Comparison of ENCODE assay signal across 15 cellular contexts in genomic region chr5:21831145-21831787, GRCh38.
DNase-seq lines count a peak whose midpoint lies in the region; ATAC-seq, FAIRE-seq and TF ChIP-seq lines count a peak whose summit lies in the region.
"Had no signal": no experiment of that assay in that cellular context is flagged by ENCODE, and none has a peak within 500 bp of the region (broad histone marks: within the 10 kb centered on the region; RNA-seq: fewer than 3 reads in every experiment).

No MANE protein-coding gene starts in this region.

- no peak for TF ChIP-seq RAD21 in GM12878 (IDR thresholded peaks at IDR 0.05; ENCODE audit: insufficient read depth, low read depth, low read length)

- H4K20me1 ChIP-seq in GM12878 (ENCODE audit: control insufficient read depth, insufficient read depth), result no peaks in the 10 kb centered on the region

- no TSS peak for BruUV-seq in GM12878 (replicated peaks; lab: Mats Ljungman, UMichigan)

- ATAC-seq in GM19035 (IDR thresholded peaks at IDR 0.05; ENCODE audit: unreplicated experiment) (peak; percentile 82), GM21786 (IDR thresholded peaks at IDR 0.05; ENCODE audit: unreplicated experiment) (peak; percentile 86), HG03342 (IDR thresholded peaks at IDR 0.05; ENCODE audit: unreplicated experiment) (peak; percentile 87), GM12878 (peak; percentile 92)
- ATAC-seq: activated naive CD8-positive, alpha-beta T cell treated with anti-CD3 and anti-CD28 coated beads, Interleukin-2, amount 50 U/mL, for 24 hours had no signal

- in situ Hi-C loops in GM12878 (cut with MboI), result no loop called here

- POLR2A ChIA-PET in GM12878 (lab: Charles Lee), result no interaction called here

- WGBS in GM12878 (ENCODE audit: insufficient coverage, insufficient replicate concordance, low lambda C conversion rate, missing lambda C conversion rate), result 25% methylated on average over 6 of the region's 6 CpGs

- H3K9me3 ChIP-seq in GM12878 (replicated peaks; ENCODE audit: control insufficient read depth, insufficient read depth, low read length), result no peaks in the 10 kb centered on the region
- no peaks in the 10 kb centered on the region for H3K9me3 ChIP-seq in tibial artery
- H3K9me3 ChIP-seq: uterus had no signal

- TF ChIP-seq CTCF in GM12878 (IDR thresholded peaks at IDR 0.05 in 2 of 3, conservative IDR thresholded peaks at IDR 0.05 in 1 of 3; ENCODE audit: control insufficient read depth in 2 of 3, extremely low read depth in 1 of 3, insufficient read depth in 1 of 3, low read depth in 3 of 3, low read length in 3 of 3) (no peak), progenitor cell of endocrine pancreas (IDR thresholded peaks at IDR 0.05; ENCODE audit: unreplicated experiment) (no peak), tibial artery (IDR thresholded peaks at IDR 0.05) (no peak)

- TF ChIP-seq EP300 in GM12878 (IDR thresholded peaks at IDR 0.05; ENCODE audit: borderline replicate concordance in 1 of 2, control insufficient read depth in 1 of 2, low read depth in 2 of 2, low read length in 2 of 2), result no peak

- H3K4me1 ChIP-seq in GM12878 (ENCODE audit: control insufficient read depth, insufficient read depth, low read length) (no peaks in the 10 kb centered on the region), tibial artery (no peaks in the 10 kb centered on the region)
- H3K4me1 ChIP-seq: uterus had no signal

- DNase-seq in GM12878 (ENCODE audit: low read depth, low spot score) (peak; percentile 16), progenitor cell of endocrine pancreas (ENCODE audit: low spot score, unreplicated experiment) (no peak), tibial artery (no peak), NCI-H1092 (lab: John Stamatoyannopoulos, UW) (no peak)
- DNase-seq in activated naive CD4-positive, alpha-beta T cell treated with anti-CD3 and anti-CD28 coated beads, Interleukin-2, amount 50 U/mL, for 16 hours, result no peak
- DNase-seq: activated CD8-positive, alpha-beta memory T cell treated with anti-CD3 and anti-CD28 coated beads for 24 hours; activated naive CD8-positive, alpha-beta T cell treated with anti-CD3 and anti-CD28 coated beads, Interleukin-2, amount 50 U/mL, for 24 hours; NCI-H2171; uterus had no signal

- CTCF ChIA-PET in GM12878 (lab: Yijun Ruan, JAX), result interaction anchor here (0.6 to 2.3 kb wide), 6 partner anchors 9 to 137 kb away, joined by 3 to 15 read pairs (median 4); no protein-coding TSS in a partner anchor

- intact Hi-C loops in GM12878 (cut with micrococcal nuclease; ENCODE audit: unreplicated experiment), result no loop called here
- intact Hi-C loops in tibial artery (cut with DNase I; ENCODE audit: low total_unique reads), result no loop called here

- RAD21 ChIA-PET in GM12878 (lab: Charles Lee; ENCODE audit: unreplicated experiment), result interaction anchor here (1.2 to 1.5 kb wide), 2 partner anchors 9 to 13 kb away, joined by 3 to 7 read pairs; no protein-coding TSS in a partner anchor

- peaks cover 2% of the 10 kb centered on the region for H3K27me3 Mint-ChIP-seq in progenitor cell of endocrine pancreas
- H3K27me3 Mint-ChIP-seq: activated naive CD8-positive, alpha-beta T cell treated with anti-CD3 and anti-CD28 coated beads, Interleukin-2, amount 50 U/mL, for 24 hours had no signal

- H3K4me3 ChIP-seq in GM12878, result no peak overlapping the region
- no peak overlapping the region for H3K4me3 ChIP-seq in tibial artery
- H3K4me3 ChIP-seq: lung, uterus had no signal

- H3K36me3 Mint-ChIP-seq in progenitor cell of endocrine pancreas (ENCODE audit: insufficient read depth), result no peaks in the 10 kb centered on the region

- H3K27ac ChIP-seq in GM12878 (ENCODE audit: control insufficient read depth, insufficient read depth) (no peak overlapping the region), tibial artery (no peak overlapping the region)
- H3K27ac ChIP-seq: uterus had no signal

- no peaks in the 10 kb centered on the region for H3K27me3 ChIP-seq in GM12878 (replicated peaks in 1 of 2; ENCODE audit: control insufficient read depth in 2 of 2, insufficient read depth in 2 of 2, low read length in 1 of 2)
- no peaks in the 10 kb centered on the region for H3K27me3 ChIP-seq in tibial artery
- H3K27me3 ChIP-seq: uterus had no signal

- SMC1A ChIA-PET in GM12878 (lab: Charles Lee; ENCODE audit: uncharacterized antibody, unreplicated experiment), result interaction anchor here (0.7 to 1.6 kb wide), 7 partner anchors 11 to 22 kb away, joined by 3 to 7 read pairs (median 3); no protein-coding TSS in a partner anchor

- H3K4me3 Mint-ChIP-seq in progenitor cell of endocrine pancreas (ENCODE audit: low read depth), result no peak overlapping the region
- H3K4me3 Mint-ChIP-seq: activated naive CD8-positive, alpha-beta T cell treated with anti-CD3 and anti-CD28 coated beads, Interleukin-2, amount 50 U/mL, for 24 hours had no signal

- H3K79me2 ChIP-seq in GM12878 (ENCODE audit: control insufficient read depth, insufficient read depth, low read length), result no peaks in the 10 kb centered on the region

- H3K27ac Mint-ChIP-seq in progenitor cell of endocrine pancreas, result no peak overlapping the region
- H3K27ac Mint-ChIP-seq: activated naive CD8-positive, alpha-beta T cell treated with anti-CD3 and anti-CD28 coated beads, Interleukin-2, amount 50 U/mL, for 24 hours had no signal

- H3K4me1 Mint-ChIP-seq in progenitor cell of endocrine pancreas (ENCODE audit: low read depth), result peaks cover 4% of the 10 kb centered on the region

- H2AFZ ChIP-seq in GM12878 (ENCODE audit: control insufficient read depth, low read depth, low read length), result peak overlapping the region; percentile 72

- peak overlapping the region; percentile 26; the same call in 1 of the 2 replicates for H3K4me2 ChIP-seq in GM12878 (ENCODE audit: control insufficient read depth, insufficient read depth)

- H3K36me3 ChIP-seq in GM12878 (ENCODE audit: control insufficient read depth in 2 of 2, insufficient read depth in 2 of 2, low read length in 1 of 2), result no peaks in the 10 kb centered on the region
- no peaks in the 10 kb centered on the region for H3K36me3 ChIP-seq in tibial artery
- H3K36me3 ChIP-seq: uterus had no signal

- H3K9ac ChIP-seq in GM12878 (ENCODE audit: control insufficient read depth, insufficient read depth, low read length), result no peak overlapping the region

- H3K9me3 Mint-ChIP-seq in progenitor cell of endocrine pancreas (ENCODE audit: low read depth), result no peaks in the 10 kb centered on the region

- peak; percentile 72 for FAIRE-seq in GM12878 (lab: Jason Lieb, UNC)
- FAIRE-seq: D721Med, GM18507 had no signal

- TF ChIP-seq POLR2A in GM12878 (IDR thresholded peaks at IDR 0.05; ENCODE audit: low read depth, low read length), result no peak

TF ChIP-seq in GM12878, 131 proteins besides CTCF, POLR2A, EP300 and RAD21:
- no peak for TF ChIP-seq RFX5 (IDR thresholded peaks at IDR 0.05; ENCODE audit: low read depth, low read length)
- no peak for TF ChIP-seq E2F4 (IDR thresholded peaks at IDR 0.05; ENCODE audit: low read depth, low read length)
- TF ChIP-seq KAT2A (conservative IDR thresholded peaks at IDR 0.05; ENCODE audit: control insufficient read depth, low read depth, low read length), result no peak
- TF ChIP-seq NR2C1 (IDR thresholded peaks at IDR 0.05), result no peak
- TF ChIP-seq YY1 (IDR thresholded peaks at IDR 0.05; ENCODE audit: low read depth, low read length), result no peak
- TF ChIP-seq CEBPZ (IDR thresholded peaks at IDR 0.05; ENCODE audit: low read depth, low read length), result no peak
- no peak for TF ChIP-seq NR2C2 (IDR thresholded peaks at IDR 0.05; ENCODE audit: borderline replicate concordance, control insufficient read depth, insufficient read length, low read depth)
- TF ChIP-seq BCL11A (IDR thresholded peaks at IDR 0.05; ENCODE audit: low read depth, low read length), result no peak
- 0 out of 2 replicates have a peak, but pooled peaks have one; percentile 16 for TF ChIP-seq GABPA (IDR thresholded peaks at IDR 0.05; ENCODE audit: low read depth)
- no peak for TF ChIP-seq NRF1 (conservative IDR thresholded peaks at IDR 0.05; ENCODE audit: low read depth, low read length)
- TF ChIP-seq POLR2AphosphoS5 (IDR thresholded peaks at IDR 0.05; ENCODE audit: low read length), result no peak
- TF ChIP-seq NFIC (IDR thresholded peaks at IDR 0.05; ENCODE audit: low read depth, low read length), result peak; percentile 21; the same call in 1 of the 2 replicates
- 0 out of 2 replicates have a peak, but pooled peaks have one; percentile 16 for TF ChIP-seq JUNB (IDR thresholded peaks at IDR 0.05)
